ENCODE assay signal across 8 cellular contexts in the genomic region with DNA sequence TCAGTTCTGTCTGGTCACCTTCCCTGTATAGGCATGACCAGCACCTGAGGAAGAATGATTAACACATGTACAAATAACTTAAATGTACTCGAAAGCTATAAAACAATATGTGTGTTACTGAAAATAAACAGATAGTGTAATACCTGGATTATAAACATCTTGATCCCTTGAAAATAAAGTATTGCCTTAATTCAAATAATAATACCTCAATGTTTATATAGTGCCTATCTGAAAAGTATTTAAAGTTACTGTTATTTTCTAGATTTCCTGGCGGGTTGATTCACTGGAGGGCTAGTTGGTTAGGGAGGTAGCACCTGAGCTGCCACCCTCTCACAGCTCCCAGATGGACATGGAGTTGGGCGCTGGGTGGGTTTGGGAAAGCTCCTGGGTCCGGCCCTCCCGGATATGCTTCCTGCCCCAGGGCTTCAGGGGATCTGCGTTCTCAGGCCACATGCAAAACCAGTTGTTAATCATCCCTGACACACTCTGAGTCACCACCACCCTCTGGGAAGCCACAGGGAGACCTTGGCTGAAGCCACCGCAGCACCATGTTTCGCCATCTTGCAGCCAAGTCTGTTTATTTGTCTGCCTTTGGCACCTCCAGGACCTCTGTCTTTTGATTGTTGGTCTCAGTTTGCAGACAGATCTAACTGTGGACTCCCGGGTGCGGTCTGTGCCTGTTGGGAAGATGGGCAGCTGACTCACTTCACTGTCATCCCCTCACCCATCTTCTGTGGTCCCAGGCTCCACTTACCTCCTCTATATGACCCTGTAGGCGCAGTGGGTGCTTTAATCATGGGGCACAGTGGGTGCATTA. TPM values are rescaled to one million over a fixed set of nuclear protein-coding genes. Genes with fewer than 3 reads are reported as not detected.
A peak's percentile ranks its signal among the peaks of the same experiment; 100 is the strongest.
DNase-seq lines count a peak whose midpoint lies in the region; ATAC-seq and TF ChIP-seq lines count a peak whose summit lies in the region.

No MANE protein-coding gene starts in this region.

- no peaks in the 10 kb centered on the region for H3K36me3 ChIP-seq in HEK293 (ENCODE audit: control insufficient read depth in 2 of 2, insufficient read depth in 1 of 2, low read length in 2 of 2)

- H3K9me3 ChIP-seq in HEK293 (ENCODE audit: control insufficient read depth, insufficient read depth, low read depth, low read length): no peaks in the 10 kb centered on the region; the same call in 1 of the 2 replicates

- POLR2A ChIA-PET in HEK293 (lab: Yijun Ruan, JAX): interaction anchor here (1.0 kb wide), 1 partner anchor 36 kb away, joined by 3 read pairs; no protein-coding TSS in a partner anchor

- H3K4me3 ChIP-seq in HEK293 (ENCODE audit: low read depth, low read length) (no peak overlapping the region), fibroblast of the aortic adventitia (ENCODE audit: low read depth, low read length) (no peak overlapping the region), skeletal muscle cell (ENCODE audit: low read depth, low read length) (no peak overlapping the region)

- CTCF ChIA-PET in HEK293 (lab: Yijun Ruan, JAX): interaction anchor here (0.9 kb wide), 1 partner anchor 131 kb away, joined by 3 read pairs; no protein-coding TSS in a partner anchor

- H3K4me1 ChIP-seq in HEK293 (ENCODE audit: control insufficient read depth, insufficient read depth, low read length): peaks cover 17% of the 10 kb centered on the region

- H3K27ac ChIP-seq in HEK293 (ENCODE audit: extremely low read depth, low read depth, low read length): no peak overlapping the region; the same call in 1 of the 2 replicates

- TF ChIP-seq CTCF in HEK293 (tag by site-specific recombination; IDR thresholded peaks at IDR 0.05) (no peak), fibroblast of the aortic adventitia (IDR thresholded peaks at IDR 0.05; ENCODE audit: insufficient read depth, low read length) (no peak)

- no peak for ATAC-seq in HG03469 (IDR thresholded peaks at IDR 0.05; ENCODE audit: unreplicated experiment)
- no peak for ATAC-seq in GM18519 (IDR thresholded peaks at IDR 0.05; ENCODE audit: low FRiP score, unreplicated experiment)

- DNase-seq in SIG-M5 treated with dmso at 0.1 percent for 504 hours (lab: John Stamatoyannopoulos, UW; ENCODE audit: unreplicated experiment): peak; percentile 92
- peak; percentile 89 for DNase-seq in fibroblast of the aortic adventitia (ENCODE audit: low read depth)
- peak; percentile 88 for DNase-seq in skeletal muscle cell (ENCODE audit: low read depth)
- no peak for DNase-seq in NCI-H1436 (lab: John Stamatoyannopoulos, UW)
- no peak for DNase-seq in NCI-H1105 (lab: John Stamatoyannopoulos, UW)

TF ChIP-seq in HEK293, 187 proteins besides CTCF, POLR2A, EP300 and RAD21 (continues in another document):
- peak; percentile 56 for TF ChIP-seq ZNF600 (tag by site-specific recombination; IDR thresholded peaks at IDR 0.05)
- TF ChIP-seq ZNF629 (tag by site-specific recombination; IDR thresholded peaks at IDR 0.05): peak; percentile 40; the same call in 1 of the 2 replicates
- TF ChIP-seq ZNF660 (tag by site-specific recombination; IDR thresholded peaks at IDR 0.05): 0 out of 2 replicates have a peak, but pooled peaks have one; percentile 11
- TF ChIP-seq FEZF1 (tag by site-specific recombination; IDR thresholded peaks at IDR 0.05): peak; percentile 95
- TF ChIP-seq MEIS1 (CRISPR knock-in tag; IDR thresholded peaks at IDR 0.05; ENCODE audit: borderline replicate concordance): peak; percentile 86; the same call in 1 of the 2 replicates
- TF ChIP-seq ZNF677 (tag by site-specific recombination; IDR thresholded peaks at IDR 0.05): no peak
- TF ChIP-seq, protein P1, sequence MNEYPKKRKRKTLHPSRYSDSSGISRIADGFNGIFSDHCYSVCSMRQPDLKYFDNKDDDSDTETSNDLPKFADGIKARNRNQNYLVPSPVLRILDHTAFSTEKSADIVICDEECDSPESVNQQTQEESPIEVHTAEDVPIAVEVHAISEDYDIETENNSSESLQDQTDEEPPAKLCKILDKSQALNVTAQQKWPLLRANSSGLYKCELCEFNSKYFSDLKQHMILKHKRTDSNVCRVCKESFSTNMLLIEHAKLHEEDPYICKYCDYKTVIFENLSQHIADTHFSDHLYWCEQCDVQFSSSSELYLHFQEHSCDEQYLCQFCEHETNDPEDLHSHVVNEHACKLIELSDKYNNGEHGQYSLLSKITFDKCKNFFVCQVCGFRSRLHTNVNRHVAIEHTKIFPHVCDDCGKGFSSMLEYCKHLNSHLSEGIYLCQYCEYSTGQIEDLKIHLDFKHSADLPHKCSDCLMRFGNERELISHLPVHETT (tag by site-specific recombination; IDR thresholded peaks at IDR 0.05): 0 out of 2 replicates have a peak, but pooled peaks have one; percentile 41
- peak; percentile 47; the same call in 1 of the 2 replicates for TF ChIP-seq ZFP37 (tag by site-specific recombination; IDR thresholded peaks at IDR 0.05)
- TF ChIP-seq OSR2 (tag by site-specific recombination; IDR thresholded peaks at IDR 0.05): 0 out of 2 replicates have a peak, but pooled peaks have one; percentile 8
- TF ChIP-seq ZNF10 (tag by site-specific recombination; IDR thresholded peaks at IDR 0.05): no peak
- no peak for TF ChIP-seq EGR2 (tag by site-specific recombination; IDR thresholded peaks at IDR 0.05; ENCODE audit: low read depth)
- no peak for TF ChIP-seq ZNF266 (tag by site-specific recombination; IDR thresholded peaks at IDR 0.05; ENCODE audit: low read depth)
- TF ChIP-seq, protein P2, sequence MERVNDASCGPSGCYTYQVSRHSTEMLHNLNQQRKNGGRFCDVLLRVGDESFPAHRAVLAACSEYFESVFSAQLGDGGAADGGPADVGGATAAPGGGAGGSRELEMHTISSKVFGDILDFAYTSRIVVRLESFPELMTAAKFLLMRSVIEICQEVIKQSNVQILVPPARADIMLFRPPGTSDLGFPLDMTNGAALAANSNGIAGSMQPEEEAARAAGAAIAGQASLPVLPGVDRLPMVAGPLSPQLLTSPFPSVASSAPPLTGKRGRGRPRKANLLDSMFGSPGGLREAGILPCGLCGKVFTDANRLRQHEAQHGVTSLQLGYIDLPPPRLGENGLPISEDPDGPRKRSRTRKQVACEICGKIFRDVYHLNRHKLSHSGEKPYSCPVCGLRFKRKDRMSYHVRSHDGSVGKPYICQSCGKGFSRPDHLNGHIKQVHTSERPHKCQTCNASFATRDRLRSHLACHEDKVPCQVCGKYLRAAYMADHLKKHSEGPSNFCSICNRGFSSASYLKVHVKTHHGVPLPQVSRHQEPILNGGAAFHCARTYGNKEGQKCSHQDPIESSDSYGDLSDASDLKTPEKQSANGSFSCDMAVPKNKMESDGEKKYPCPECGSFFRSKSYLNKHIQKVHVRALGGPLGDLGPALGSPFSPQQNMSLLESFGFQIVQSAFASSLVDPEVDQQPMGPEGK (tag by site-specific recombination; IDR thresholded peaks at IDR 0.05): peak; percentile 56
- 0 out of 2 replicates have a peak, but pooled peaks have one; percentile 14 for TF ChIP-seq ZNF558 (tag by site-specific recombination; IDR thresholded peaks at IDR 0.05)
- TF ChIP-seq, protein P3, sequence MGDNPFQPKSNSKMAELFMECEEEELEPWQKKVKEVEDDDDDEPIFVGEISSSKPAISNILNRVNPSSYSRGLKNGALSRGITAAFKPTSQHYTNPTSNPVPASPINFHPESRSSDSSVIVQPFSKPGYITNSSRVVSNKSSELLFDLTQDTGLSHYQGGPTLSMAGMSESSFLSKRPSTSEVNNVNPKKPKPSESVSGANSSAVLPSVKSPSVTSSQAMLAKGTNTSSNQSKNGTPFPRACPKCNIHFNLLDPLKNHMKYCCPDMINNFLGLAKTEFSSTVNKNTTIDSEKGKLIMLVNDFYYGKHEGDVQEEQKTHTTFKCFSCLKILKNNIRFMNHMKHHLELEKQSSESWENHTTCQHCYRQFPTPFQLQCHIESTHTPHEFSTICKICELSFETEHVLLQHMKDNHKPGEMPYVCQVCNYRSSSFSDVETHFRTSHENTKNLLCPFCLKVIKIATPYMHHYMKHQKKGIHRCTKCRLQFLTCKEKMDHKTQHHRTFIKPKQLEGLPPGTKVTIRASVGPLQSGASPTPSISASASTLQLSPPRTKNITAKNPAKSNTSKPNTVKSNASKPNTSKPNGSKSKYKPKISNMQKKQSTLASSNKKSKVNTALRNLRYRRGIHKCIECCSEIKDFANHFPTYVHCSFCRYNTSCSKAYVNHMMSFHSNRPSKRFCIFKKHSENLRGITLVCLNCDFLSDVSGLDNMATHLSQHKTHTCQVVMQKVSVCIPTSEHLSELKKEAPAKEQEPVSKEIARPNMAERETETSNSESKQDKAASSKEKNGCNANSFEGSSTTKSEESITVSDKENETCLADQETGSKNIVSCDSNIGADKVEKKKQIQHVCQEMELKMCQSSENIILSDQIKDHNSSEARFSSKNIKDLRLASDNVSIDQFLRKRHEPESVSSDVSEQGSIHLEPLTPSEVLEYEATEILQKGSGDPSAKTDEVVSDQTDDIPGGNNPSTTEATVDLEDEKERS (tag by site-specific recombination; IDR thresholded peaks at IDR 0.05): 0 out of 2 replicates have a peak, but pooled peaks have one; percentile 58
- peak; percentile 66 for TF ChIP-seq SP7 (tag by site-specific recombination; IDR thresholded peaks at IDR 0.05)

RNA-seq across cellular contexts. Expression of a gene that starts 35.3 kb away (rescaled TPM):
- 68.4 and 90.4 TPM in 2 replicates for total RNA-seq in fibroblast of the aortic adventitia (ENCODE audit: low replicate concordance)

Comparison
In these comparisons a context has a peak if more than half of its experiments do, and no peak if none do; other contexts are left out.
1. DNase-seq: peak in SIG-M5 treated with dmso at 0.1 percent for 504 hours (single experiment), fibroblast of the aortic adventitia (single experiment) and skeletal muscle cell (single experiment); none in NCI-H1436 (single experiment) and NCI-H1105 (single experiment).